Comparison of ENCODE assay signal across 8 cellular contexts in genomic region chr2:127085260-127085666, GRCh38. TPM values are rescaled to one million over a fixed set of nuclear protein-coding genes. Genes with fewer than 3 reads are reported as not detected.
DNase-seq lines count a peak whose midpoint lies in the region; ATAC-seq and TF ChIP-seq lines count a peak whose summit lies in the region.

No MANE protein-coding gene starts in this region.

- peak; percentile 29 for ATAC-seq in GM18867 (IDR thresholded peaks at IDR 0.05; ENCODE audit: unreplicated experiment)
- peak; percentile 18 for ATAC-seq in HG03460 (IDR thresholded peaks at IDR 0.05; ENCODE audit: unreplicated experiment)
- ATAC-seq in mucosa of descending colon: peak; percentile 24
- no peak for ATAC-seq in GM21528 (IDR thresholded peaks at IDR 0.05; ENCODE audit: low FRiP score, unreplicated experiment)

- no peaks in the 10 kb centered on the region for H3K36me3 ChIP-seq in mucosa of descending colon (ENCODE audit: low read depth)

- no peak overlapping the region for H3K4me3 ChIP-seq in mucosa of descending colon

- DNase-seq in mucosa of descending colon (peak in 1 of 3 donors; percentile 44), NCI-H748 (lab: John Stamatoyannopoulos, UW; ENCODE audit: unreplicated experiment) (no peak), NCI-H345 (lab: John Stamatoyannopoulos, UW) (no peak), amniotic stem cell (lab: John Stamatoyannopoulos, UW) (no peak)

- H3K9me3 ChIP-seq in mucosa of descending colon: no peaks in the 10 kb centered on the region

- H3K27me3 Mint-ChIP-seq in activated naive CD4-positive, alpha-beta T cell treated with anti-CD3 and anti-CD28 coated beads, Interleukin-2, amount 50 U/mL, for 24 hours: no peaks in the 10 kb centered on the region

- H3K4me1 Mint-ChIP-seq in activated naive CD4-positive, alpha-beta T cell treated with anti-CD3 and anti-CD28 coated beads, Interleukin-2, amount 50 U/mL, for 24 hours: peaks cover 52% of the 10 kb centered on the region

- TF ChIP-seq CTCF in mucosa of descending colon (IDR thresholded peaks at IDR 0.05): no peak

- no peak overlapping the region for H3K4me3 Mint-ChIP-seq in activated naive CD4-positive, alpha-beta T cell treated with anti-CD3 and anti-CD28 coated beads, Interleukin-2, amount 50 U/mL, for 24 hours

- H3K36me3 Mint-ChIP-seq in activated naive CD4-positive, alpha-beta T cell treated with anti-CD3 and anti-CD28 coated beads, Interleukin-2, amount 50 U/mL, for 24 hours: no peaks in the 10 kb centered on the region

- intact Hi-C loops in mucosa of descending colon (cut with DNase I, micrococcal nuclease): no loop called here

- H3K9me3 Mint-ChIP-seq in activated naive CD4-positive, alpha-beta T cell treated with anti-CD3 and anti-CD28 coated beads, Interleukin-2, amount 50 U/mL, for 24 hours: no peaks in the 10 kb centered on the region

- peak overlapping the region; percentile 92 for H3K27ac Mint-ChIP-seq in activated naive CD4-positive, alpha-beta T cell treated with anti-CD3 and anti-CD28 coated beads, Interleukin-2, amount 50 U/mL, for 24 hours

- H3K4me1 ChIP-seq in mucosa of descending colon (ENCODE audit: low read depth): peaks cover 42% of the 10 kb centered on the region

RNA-seq across cellular contexts. Expression of gene BIN1, which starts 21.7 kb away (rescaled TPM):
- total RNA-seq in mucosa of descending colon: 10 to 100 TPM; 37.6 to 65.7 (median 46.3) TPM
